In the genomic region with DNA sequence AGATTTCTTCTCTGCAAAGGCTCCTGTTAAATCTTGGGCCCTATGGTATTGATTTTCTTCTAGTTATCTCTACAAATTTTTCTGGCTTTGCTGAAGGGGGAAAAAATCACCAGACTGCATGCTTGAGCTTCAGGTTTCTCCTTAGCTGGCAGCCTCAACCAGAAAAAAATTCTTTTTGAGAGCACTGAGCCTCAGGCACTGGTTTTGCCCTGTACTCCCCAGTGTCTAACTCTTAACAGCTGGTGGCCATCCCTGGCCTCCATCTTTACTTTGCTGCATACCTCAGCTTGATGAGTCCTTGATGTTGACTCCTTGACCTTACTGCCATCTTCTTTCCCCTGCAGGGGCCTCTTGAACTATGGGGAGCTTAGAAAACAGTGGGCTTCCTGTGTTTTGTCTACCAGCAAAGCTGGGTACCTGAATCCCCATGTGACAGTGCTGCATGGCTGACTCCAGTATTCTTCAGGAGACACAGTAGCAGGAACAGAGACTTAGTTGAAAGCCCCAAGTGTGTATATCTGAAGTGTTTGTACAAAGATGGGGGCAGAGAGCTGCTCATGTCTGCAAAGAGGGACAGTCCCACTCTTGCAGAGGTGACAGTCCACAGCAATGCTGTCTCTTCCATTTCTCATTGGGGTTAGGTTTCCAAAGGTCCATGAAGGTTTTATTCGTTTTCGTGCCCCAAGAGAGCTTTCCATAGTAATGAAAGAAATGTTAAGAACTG, we compare ENCODE assay signal across 10 cellular contexts. TPM values are rescaled to one million over a fixed set of nuclear protein-coding genes. Genes with fewer than 3 reads are reported as not detected.
DNase-seq lines count a peak whose midpoint lies in the region; ATAC-seq, FAIRE-seq and TF ChIP-seq lines count a peak whose summit lies in the region.
"Not testable (repeated sequence)": the region's sequence is repeated elsewhere in the genome, so short reads cannot be mapped to it uniquely, and the experiment has no call there.
"Had no signal": no experiment of that assay in that cellular context is flagged by ENCODE, and none has a peak within 500 bp of the region (broad histone marks: within the 10 kb centered on the region; RNA-seq: fewer than 3 reads in every experiment).

No MANE protein-coding gene starts in this region.

- DNase-seq in IMR-90; GM12878 (ENCODE audit: low read depth, low spot score); stimulated activated naive CD8-positive, alpha-beta T cell treated with anti-CD3 and anti-CD28 coated beads, Interleukin-15, Interleukin-2, amounts not matched to agents 100 U/mL and 50 U/mL, for 24 hours: not testable (repeated sequence)

- dilution Hi-C loops in IMR-90 (cut with HindIII; ENCODE audit: low sequenced_read_pairs, unreplicated experiment): not testable (repeated sequence)

- not testable (repeated sequence) for H4K8ac ChIP-seq in IMR-90 (ENCODE audit: low read depth in 2 of 2, low read length in 2 of 2)

- not testable (repeated sequence) for H3K79me2 ChIP-seq in GM12878 (ENCODE audit: control insufficient read depth, insufficient read depth, low read length)

- H4K91ac ChIP-seq in IMR-90 (ENCODE audit: insufficient read depth, low read depth, low read length): not testable (repeated sequence)

- BruUV-seq in IMR-90 (replicated peaks; lab: Mats Ljungman, UMichigan); GM12878 (replicated peaks; lab: Mats Ljungman, UMichigan): not testable (repeated sequence)

- H3K27me3 Mint-ChIP-seq in stimulated activated memory B cell treated with anti-CD40 and anti-IgM and Interleukin-4, amounts not matched to agents 10 μg/mL and 1 μg/mL and 100 μg/mL, for 72 hours: not testable (repeated sequence)

- H3K4me2 ChIP-seq in IMR-90 (ENCODE audit: low read depth, low read length); GM12878 (ENCODE audit: control insufficient read depth, insufficient read depth): not testable (repeated sequence)

- not testable (repeated sequence) for H4K20me1 ChIP-seq in IMR-90 (ENCODE audit: insufficient read depth, low read length); GM12878 (ENCODE audit: control insufficient read depth, insufficient read depth)

- not testable (repeated sequence) for H3K27ac Mint-ChIP-seq in stimulated activated memory B cell treated with anti-CD40 and anti-IgM and Interleukin-4, amounts not matched to agents 10 μg/mL and 1 μg/mL and 100 μg/mL, for 72 hours

- not testable (repeated sequence) for H3K27me3 ChIP-seq in IMR-90 (ENCODE audit: control insufficient read depth, insufficient read depth, low read length); GM12878 (replicated peaks in 1 of 2; ENCODE audit: control insufficient read depth in 2 of 2, insufficient read depth in 2 of 2, low read length in 1 of 2)

- H2BK20ac ChIP-seq in IMR-90 (ENCODE audit: low read depth, low read length): not testable (repeated sequence)

- H3K9ac ChIP-seq in IMR-90 (ENCODE audit: low read depth, low read length); GM12878 (ENCODE audit: control insufficient read depth, insufficient read depth, low read length): not testable (repeated sequence)

- in situ Hi-C loops in IMR-90 (cut with MboI; ENCODE audit: low sequenced_read_pairs); GM12878 (cut with MboI): not testable (repeated sequence)

- not testable (repeated sequence) for H3K4me3 ChIP-seq in IMR-90 (ENCODE audit: insufficient read depth, low read depth, low read length); GM12878

- POLR2A ChIA-PET in IMR-90 (lab: Charles Lee; ENCODE audit: unreplicated experiment); GM12878 (lab: Charles Lee): not testable (repeated sequence)

- H3K18ac ChIP-seq in IMR-90 (ENCODE audit: low read depth, low read length): not testable (repeated sequence)

- not testable (repeated sequence) for H3K4me3 Mint-ChIP-seq in stimulated activated memory B cell treated with anti-CD40 and anti-IgM and Interleukin-4, amounts not matched to agents 10 μg/mL and 1 μg/mL and 100 μg/mL, for 72 hours

- H2AK9ac ChIP-seq in IMR-90 (replicated peaks; ENCODE audit: low read depth, low read length, poor library complexity): not testable (repeated sequence)

- not testable (repeated sequence) for H2AK5ac ChIP-seq in IMR-90 (ENCODE audit: low read depth, low read length)

- H3K23ac ChIP-seq in IMR-90 (ENCODE audit: low read depth, low read length): not testable (repeated sequence)

- not testable (repeated sequence) for TF ChIP-seq POLR2A in IMR-90 (IDR thresholded peaks at IDR 0.05; ENCODE audit: low read depth, low read length); GM12878 (IDR thresholded peaks at IDR 0.05; ENCODE audit: low read depth, low read length)

- H3K56ac ChIP-seq in IMR-90 (ENCODE audit: extremely low read depth, insufficient read depth, low read length): not testable (repeated sequence)

- not testable (repeated sequence) for H3K27ac ChIP-seq in IMR-90 (ENCODE audit: insufficient read depth, low read length); GM12878 (ENCODE audit: control insufficient read depth, insufficient read depth)

- H3K4me1 Mint-ChIP-seq in stimulated activated memory B cell treated with anti-CD40 and anti-IgM and Interleukin-4, amounts not matched to agents 10 μg/mL and 1 μg/mL and 100 μg/mL, for 72 hours: not testable (repeated sequence)

- not testable (repeated sequence) for H3K36me3 ChIP-seq in IMR-90 (ENCODE audit: control insufficient read depth, insufficient read depth, low read length); GM12878 (ENCODE audit: control insufficient read depth in 2 of 2, insufficient read depth in 2 of 2, low read length in 1 of 2)

- H2BK5ac ChIP-seq in IMR-90 (ENCODE audit: low read depth, low read length, poor library complexity, severe bottlenecking): not testable (repeated sequence)

- not testable (repeated sequence) for TF ChIP-seq RAD21 in IMR-90 (IDR thresholded peaks at IDR 0.05; ENCODE audit: low read length); GM12878 (IDR thresholded peaks at IDR 0.05; ENCODE audit: insufficient read depth, low read depth, low read length)

- not testable (repeated sequence) for H2BK15ac ChIP-seq in IMR-90 (ENCODE audit: low read depth, low read length)

- CTCF ChIA-PET in IMR-90 (lab: Yijun Ruan, JAX); GM12878 (lab: Yijun Ruan, JAX): not testable (repeated sequence)

- H2AFZ ChIP-seq in IMR-90 (replicated peaks; ENCODE audit: low read length, poor library complexity); GM12878 (ENCODE audit: control insufficient read depth, low read depth, low read length): not testable (repeated sequence)

- FAIRE-seq in GM12878 (lab: Jason Lieb, UNC): not testable (repeated sequence)

- not testable (repeated sequence) for TF ChIP-seq CTCF in IMR-90 (conservative IDR thresholded peaks at IDR 0.05; ENCODE audit: low read depth, low read length); GM12878 (IDR thresholded peaks at IDR 0.05 in 2 of 3, conservative IDR thresholded peaks at IDR 0.05 in 1 of 3; ENCODE audit: control insufficient read depth in 2 of 3, extremely low read depth in 1 of 3, insufficient read depth in 1 of 3, low read depth in 3 of 3, low read length in 3 of 3)

- H2BK120ac ChIP-seq in IMR-90 (ENCODE audit: low read depth, low read length): not testable (repeated sequence)

- not testable (repeated sequence) for H3K79me1 ChIP-seq in IMR-90 (ENCODE audit: low read depth in 1 of 2, low read length in 2 of 2)

- SMC1A ChIA-PET in GM12878 (lab: Charles Lee; ENCODE audit: uncharacterized antibody, unreplicated experiment): not testable (repeated sequence)

- not testable (repeated sequence) for H3K4me1 ChIP-seq in IMR-90 (ENCODE audit: control insufficient read depth, insufficient read depth, low read length); GM12878 (ENCODE audit: control insufficient read depth, insufficient read depth, low read length)

- ATAC-seq in GM18868 (IDR thresholded peaks at IDR 0.05; ENCODE audit: unreplicated experiment) (peak; percentile 43), IMR-90 (ENCODE audit: low read depth) (peak; percentile 77), SK-N-SH treated with all-trans-retinoic acid at 6 μM for 48 hours (peak; percentile 88), GM12878 (0 out of 3 replicates have a peak, but pooled peaks have one; percentile 22)
- ATAC-seq in stimulated activated memory B cell treated with anti-CD40 and anti-IgM and Interleukin-4, amounts not matched to agents 10 μg/mL and 1 μg/mL and 100 μg/mL, for 72 hours: peak; percentile 88
- peak; percentile 28 for ATAC-seq in stimulated activated naive CD8-positive, alpha-beta T cell treated with anti-CD3 and anti-CD28 coated beads, Interleukin-15, Interleukin-2, amounts not matched to agents 100 U/mL and 50 U/mL, for 24 hours

- no CpG with 5 or more reads among the region's 2 CpGs for WGBS in IMR-90 (ENCODE audit: extremely low coverage in 2 of 2, insufficient read length in 1 of 2), 2 experiments
- no CpG with 5 or more reads among the region's 2 CpGs for WGBS in GM12878 (ENCODE audit: insufficient coverage, insufficient replicate concordance, low lambda C conversion rate, missing lambda C conversion rate)

- not testable (repeated sequence) for H3K9me1 ChIP-seq in IMR-90 (ENCODE audit: insufficient read depth, low read length)

- not testable (repeated sequence) for H4K5ac ChIP-seq in IMR-90 (ENCODE audit: low read depth, low read length)

- TF ChIP-seq EP300 in GM12878 (IDR thresholded peaks at IDR 0.05; ENCODE audit: borderline replicate concordance in 1 of 2, control insufficient read depth in 1 of 2, low read depth in 2 of 2, low read length in 2 of 2): not testable (repeated sequence)

- intact Hi-C loops in IMR-90 (cut with micrococcal nuclease); GM12878 (cut with micrococcal nuclease; ENCODE audit: unreplicated experiment): not testable (repeated sequence)

- H3K9me3 ChIP-seq in IMR-90 (ENCODE audit: control insufficient read depth, insufficient read depth, low read length); GM12878 (replicated peaks; ENCODE audit: control insufficient read depth, insufficient read depth, low read length): not testable (repeated sequence)

- H3K36me3 Mint-ChIP-seq in stimulated activated memory B cell treated with anti-CD40 and anti-IgM and Interleukin-4, amounts not matched to agents 10 μg/mL and 1 μg/mL and 100 μg/mL, for 72 hours: not testable (repeated sequence)

- not testable (repeated sequence) for H3K14ac ChIP-seq in IMR-90 (replicated peaks; ENCODE audit: low read depth, low read length)

- not testable (repeated sequence) for H3K9me3 Mint-ChIP-seq in stimulated activated memory B cell treated with anti-CD40 and anti-IgM and Interleukin-4, amounts not matched to agents 10 μg/mL and 1 μg/mL and 100 μg/mL, for 72 hours

- RAD21 ChIA-PET in GM12878 (lab: Charles Lee; ENCODE audit: unreplicated experiment): not testable (repeated sequence)

- not testable (repeated sequence) for H3K4ac ChIP-seq in IMR-90 (ENCODE audit: low read depth, low read length)

RNA-seq across cellular contexts. Expression of gene FAM72C, which starts 31.7 kb away (rescaled TPM):
- 0.72 and 0.83 TPM in 2 replicates for total RNA-seq in IMR-90 (2012; rRNA removed)
- 1.4 and 1.8 TPM in 2 replicates for polyA plus RNA-seq in IMR-90 (2012; rRNA removed)
- 0.15 and 0.79 TPM in 2 replicates for polyA plus RNA-seq in IMR-90 (2012; cell fraction: cytosol; rRNA removed)
- polyA plus RNA-seq in IMR-90 (2012; cell fraction: nucleus; rRNA removed; ENCODE audit: low replicate concordance): 0.16 and 1.0 TPM in 2 replicates
- 3.7 and 5.6 TPM in 2 replicates for total RNA-seq in GM12878 (2013; cell fraction: nucleolus; rRNA removed)
- total RNA-seq in GM12878 (2014; rRNA removed): 8.5 and 8.6 TPM in 2 replicates
- total RNA-seq in GM12878 (2014; rRNA removed; fragmentation: Illumina TruSeq; extraction: Trizol): 8.5 and 8.9 TPM in 2 replicates
- 7.2 and 9.1 TPM in 2 replicates for total RNA-seq in GM12878 (2021)
- 2.0 TPM for polyA plus RNA-seq in GM12878 (2011; ENCODE audit: low read depth)
- 21.4 and 41.5 TPM in 2 replicates for polyA plus RNA-seq in GM12878 (2011; rRNA removed)
- polyA plus RNA-seq in GM12878 (2011; cell fraction: cytosol; rRNA removed): 7.9 and 10.4 TPM in 2 replicates
- polyA plus RNA-seq in GM12878 (2011; cell fraction: nucleus; rRNA removed): 10.5 TPM in 2 replicates
- polyA plus RNA-seq in GM12878 (2012): 4.7 and 8.8 TPM in 2 replicates
- 18.1 and 20.2 TPM in 2 replicates for polyA plus RNA-seq in GM12878 (2014; fragmentation: Illumina TruSeq; extraction: Trizol)
- polyA plus RNA-seq in GM12878 (2014; fragmentation: Nextera tagmentation; extraction: Ambion mirVana): 1 to 10 TPM; 1.9 to 4.6 TPM
- polyA plus RNA-seq in GM12878 (2014; rRNA removed): 8.0 and 10.6 TPM in 2 replicates
- 10 to 100 TPM; 14.3 to 20.7 TPM for polyA plus RNA-seq in GM12878 (2016; fragmentation: Nextera tagmentation; extraction: Ambion mirVana)
- polyA minus RNA-seq in GM12878 (2011; rRNA and poly(A)+ RNA removed): 8.0 and 11.6 TPM in 2 replicates
- polyA minus RNA-seq in GM12878 (2011; cell fraction: cytosol; rRNA and poly(A)+ RNA removed): 0.52 and 6.5 TPM in 2 replicates
- 1.9 and 2.6 TPM in 2 replicates for polyA minus RNA-seq in GM12878 (2011; cell fraction: nucleus; rRNA and poly(A)+ RNA removed)
- total RNA-seq: B cell; Caco-2; CD4-positive, alpha-beta T cell; CD8-positive, alpha-beta T cell had no signal

Comparison
In these comparisons a context has a peak if more than half of its experiments do, and no peak if none do; other contexts are left out.
1. ATAC-seq: peak in every context shown above with its lines; median percentile 88 in SK-N-SH treated with all-trans-retinoic acid at 6 μM for 48 hours; 88 in stimulated activated memory B cell treated with anti-CD40 and anti-IgM and Interleukin-4, amounts not matched to agents 10 μg/mL and 1 μg/mL and 100 μg/mL, for 72 hours; 77 in IMR-90; 43 in GM18868; 28 in stimulated activated naive CD8-positive, alpha-beta T cell treated with anti-CD3 and anti-CD28 coated beads, Interleukin-15, Interleukin-2, amounts not matched to agents 100 U/mL and 50 U/mL, for 24 hours; 22 in GM12878.